ENCODE assay signal across 27 cellular contexts in the genomic region with DNA sequence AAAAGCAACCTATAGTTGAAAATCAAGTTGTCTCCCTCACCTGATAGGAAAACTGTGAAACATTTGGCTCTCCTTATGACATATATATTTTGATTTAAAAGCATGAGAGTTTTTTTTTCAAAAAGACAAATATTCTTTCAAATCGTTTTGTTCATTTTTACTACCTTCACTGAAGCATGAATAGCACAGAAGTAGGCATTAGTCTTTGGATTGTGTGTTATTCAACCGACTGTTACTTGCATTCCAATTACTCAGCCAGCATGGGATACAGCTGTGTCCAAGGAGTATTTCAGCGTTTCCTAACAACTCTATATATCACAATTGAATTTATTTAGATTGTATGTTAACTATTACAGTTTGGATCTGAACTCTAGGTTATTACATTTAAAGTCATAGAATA.
"Had no signal": no experiment of that assay in that cellular context is flagged by ENCODE, and none has a peak within 500 bp of the region (broad histone marks: within the 10 kb centered on the region; RNA-seq: fewer than 3 reads in every experiment).

No MANE protein-coding gene starts in this region.

- H3K36me3 Mint-ChIP-seq: activated naive CD4-positive, alpha-beta T cell treated with anti-CD3 and anti-CD28 coated beads, Interleukin-2, amount 50 U/mL, for 24 hours; memory B cell; stimulated activated naive B cell treated with anti-CD40 and anti-IgM and Interleukin-4, amounts not matched to agents 10 μg/mL and 1 μg/mL and 100 μg/mL, for 72 hours had no signal

- FAIRE-seq: islet of Langerhans, TTC549 had no signal

- H3K4me1 Mint-ChIP-seq: activated naive CD4-positive, alpha-beta T cell treated with anti-CD3 and anti-CD28 coated beads, Interleukin-2, amount 50 U/mL, for 24 hours; memory B cell; stimulated activated naive B cell treated with anti-CD40 and anti-IgM and Interleukin-4, amounts not matched to agents 10 μg/mL and 1 μg/mL and 100 μg/mL, for 72 hours had no signal

- H3K4me3 ChIP-seq: ascending aorta, breast epithelium, mucosa of descending colon, smooth muscle cell, thyroid gland, upper lobe of right lung had no signal

- H3K27me3 Mint-ChIP-seq: activated naive CD4-positive, alpha-beta T cell treated with anti-CD3 and anti-CD28 coated beads, Interleukin-2, amount 50 U/mL, for 24 hours; dendritic cell treated with granulocyte-macrophage colony-stimulating factor and Interleukin-4, amounts not matched to agents 40 ng/mL and 50 ng/mL, for 4 days; memory B cell; stimulated activated naive B cell treated with anti-CD40 and anti-IgM and Interleukin-4, amounts not matched to agents 10 μg/mL and 1 μg/mL and 100 μg/mL, for 72 hours had no signal

- ATAC-seq: activated CD8-positive, alpha-beta T cell treated with anti-CD3 and anti-CD28 coated beads, Interleukin-2, amount 10 ng/mL, durations not matched to agents 7 days and 5 days; left colon; mucosa of descending colon; sciatic nerve; stimulated activated naive B cell treated with anti-CD40 and anti-IgM and Interleukin-4, amounts not matched to agents 10 μg/mL and 1 μg/mL and 100 μg/mL, for 72 hours; upper lobe of right lung had no signal

- H3K27me3 ChIP-seq: ascending aorta, breast epithelium, thyroid gland, upper lobe of right lung had no signal

- H3K27ac ChIP-seq: ascending aorta, breast epithelium, thyroid gland, upper lobe of right lung had no signal

- H3K4me1 ChIP-seq: ascending aorta, breast epithelium, upper lobe of right lung had no signal

- H3K9me3 Mint-ChIP-seq: activated T-helper 1 cell treated with anti-CD3 and anti-CD28 coated beads, Interleukin-12 subunit alpha, Interleukin-12 subunit beta, Interleukin-2, Interleukin-4 antibody, amounts not matched to agents 30 ng/mL and 10 ng/mL and 1 ng/mL, durations not matched to agents 14 hours and 24 hours and 36 hours; dendritic cell treated with granulocyte-macrophage colony-stimulating factor and Interleukin-4, amounts not matched to agents 40 ng/mL and 50 ng/mL, for 4 days; stimulated activated naive B cell treated with anti-CD40 and anti-IgM and Interleukin-4, amounts not matched to agents 10 μg/mL and 1 μg/mL and 100 μg/mL, for 72 hours had no signal

- H3K36me3 ChIP-seq: ascending aorta, breast epithelium, thyroid gland, upper lobe of right lung had no signal

- DNase-seq: activated CD4-positive, alpha-beta T cell treated with anti-CD3 and anti-CD28 coated beads for 1 hour; activated CD4-positive, alpha-beta T cell treated with anti-CD3 and anti-CD28 coated beads, Interleukin-2, amount 50 U/mL, for 1 hour; activated CD8-positive, alpha-beta T cell treated with anti-CD3 and anti-CD28 coated beads, Interleukin-2, amount 10 ng/mL, durations not matched to agents 7 days and 5 days; activated gamma-delta T cell treated with Interleukin-2 at 50 U/mL for 16 hours; effector memory CD4-positive, alpha-beta T cell; foreskin melanocyte; head of caudate nucleus; hypothalamus; left colon; mucosa of descending colon; nucleus accumbens; stimulated activated CD4-positive, alpha-beta T cell treated with anti-CD3 and anti-CD28 coated beads, Interleukin-15, amount 100 ng/mL, for 24 hours; stimulated activated CD8-positive, alpha-beta memory T cell treated with anti-CD3 and anti-CD28 coated beads, Interleukin-4, amount 100 ng/mL, for 48 hours; stimulated activated naive B cell treated with anti-CD40 and anti-IgM and Interleukin-4, amounts not matched to agents 10 μg/mL and 1 μg/mL and 100 μg/mL, for 72 hours; T-helper 1 cell; thyroid gland; upper lobe of right lung had no signal

- H3K4me2 ChIP-seq: smooth muscle cell had no signal

- H3K9me3 ChIP-seq: ascending aorta, breast epithelium, mucosa of descending colon, thyroid gland, upper lobe of right lung had no signal

- H3K4me3 Mint-ChIP-seq: activated CD8-positive, alpha-beta T cell treated with anti-CD3 and anti-CD28 coated beads, Interleukin-2, amount 10 ng/mL, durations not matched to agents 7 days and 5 days; activated naive CD4-positive, alpha-beta T cell treated with anti-CD3 and anti-CD28 coated beads, Interleukin-2, amount 50 U/mL, for 24 hours; activated T-helper 1 cell treated with anti-CD3 and anti-CD28 coated beads, Interleukin-12 subunit alpha, Interleukin-12 subunit beta, Interleukin-2, Interleukin-4 antibody, amounts not matched to agents 30 ng/mL and 10 ng/mL and 1 ng/mL, durations not matched to agents 14 hours and 24 hours and 36 hours; dendritic cell treated with granulocyte-macrophage colony-stimulating factor and Interleukin-4, amounts not matched to agents 40 ng/mL and 50 ng/mL, for 4 days; memory B cell; stimulated activated naive B cell treated with anti-CD40 and anti-IgM and Interleukin-4, amounts not matched to agents 10 μg/mL and 1 μg/mL and 100 μg/mL, for 72 hours had no signal

- H3K27ac Mint-ChIP-seq: activated CD8-positive, alpha-beta T cell treated with anti-CD3 and anti-CD28 coated beads, Interleukin-2, amount 10 ng/mL, durations not matched to agents 7 days and 5 days; activated naive CD4-positive, alpha-beta T cell treated with anti-CD3 and anti-CD28 coated beads, Interleukin-2, amount 50 U/mL, for 24 hours; activated T-helper 1 cell treated with anti-CD3 and anti-CD28 coated beads, Interleukin-12 subunit alpha, Interleukin-12 subunit beta, Interleukin-2, Interleukin-4 antibody, amounts not matched to agents 30 ng/mL and 10 ng/mL and 1 ng/mL, durations not matched to agents 14 hours and 24 hours and 36 hours; dendritic cell treated with granulocyte-macrophage colony-stimulating factor and Interleukin-4, amounts not matched to agents 40 ng/mL and 50 ng/mL, for 4 days; memory B cell; stimulated activated naive B cell treated with anti-CD40 and anti-IgM and Interleukin-4, amounts not matched to agents 10 μg/mL and 1 μg/mL and 100 μg/mL, for 72 hours had no signal
